Comparison of ENCODE assay signal across 8 cellular contexts in the genomic region with DNA sequence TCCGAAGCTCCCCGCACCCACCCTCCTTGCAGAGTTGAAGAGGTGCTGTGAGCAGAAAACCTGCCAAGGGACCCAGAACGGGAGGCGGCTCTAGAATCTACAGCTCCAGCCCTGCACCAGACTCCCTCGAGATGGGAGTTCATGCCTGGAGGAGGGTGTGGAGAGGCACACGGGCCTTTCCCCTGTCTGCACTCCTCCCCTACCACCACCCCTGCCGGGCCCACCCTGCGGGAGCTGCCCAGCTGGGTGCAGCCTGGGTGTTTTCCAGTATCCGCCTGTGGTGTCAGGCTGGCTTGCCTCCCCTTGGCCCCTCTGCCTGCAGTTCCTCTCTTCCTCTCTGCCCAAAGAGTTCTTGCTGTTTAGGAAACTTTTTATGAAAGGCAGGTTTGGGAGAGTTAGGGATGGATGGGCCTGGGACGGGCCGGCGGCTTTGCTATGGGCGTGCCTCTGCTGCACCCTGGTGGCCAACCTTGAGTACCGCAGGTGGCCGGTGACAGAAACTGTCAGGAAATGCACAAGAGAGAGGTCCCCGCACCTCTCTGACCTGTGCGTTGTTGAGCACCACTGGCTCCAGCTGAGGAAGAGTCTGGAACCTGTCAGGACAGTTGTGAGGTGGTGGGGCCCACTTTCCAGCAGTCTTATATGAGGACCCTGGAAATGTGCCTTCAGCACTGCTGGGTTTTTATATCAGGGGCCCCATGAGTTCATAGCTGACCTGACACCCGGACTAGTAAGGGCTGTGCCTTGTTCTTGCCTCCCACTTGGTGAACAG.
DNase-seq lines count a peak whose midpoint lies in the region; ATAC-seq and TF ChIP-seq lines count a peak whose summit lies in the region.

No MANE protein-coding gene starts in this region.

- H3K36me3 ChIP-seq in right atrium auricular region = peaks cover 43% of the 10 kb centered on the region

- peak overlapping the region; percentile 74 for H3K27ac Mint-ChIP-seq in T-helper 1 cell treated with Interleukin-12 subunit alpha and Interleukin-12 subunit beta and Interleukin-4 antibody, amounts not matched to agents 30 μg/mL and 1 μg/mL, for 36 hours

- ATAC-seq in sciatic nerve (peak; percentile 76), HG03442 (IDR thresholded peaks at IDR 0.05; ENCODE audit: unreplicated experiment) (no peak)

- H3K4me3 ChIP-seq in right atrium auricular region = no peak overlapping the region

- intact Hi-C loops in sciatic nerve (cut with DNase I) = loop anchor here (5.0 kb wide), 2 partner anchors 68 to 168 kb away; no protein-coding TSS in a partner anchor

- peaks cover 15% of the 10 kb centered on the region for H3K4me1 Mint-ChIP-seq in T-helper 1 cell treated with Interleukin-12 subunit alpha and Interleukin-12 subunit beta and Interleukin-4 antibody, amounts not matched to agents 30 μg/mL and 1 μg/mL, for 36 hours (ENCODE audit: low read depth)

- no peaks in the 10 kb centered on the region for H3K27me3 ChIP-seq in right atrium auricular region

- DNase-seq in DMS 273 (lab: John Stamatoyannopoulos, UW; ENCODE audit: unreplicated experiment) (peak; percentile 87), DMS 273 treated with DMSO at 0.1 percent for 48 hours (lab: John Stamatoyannopoulos, UW) (no peak), LHCN-M2 (ENCODE audit: low read depth) (peak; percentile 56), amniotic epithelial cell (ENCODE audit: low read depth) (peak; percentile 48), right atrium auricular region (ENCODE audit: low spot score) (peak; percentile 85), sciatic nerve (ENCODE audit: low spot score) (peak; percentile 89)

- H3K9me3 ChIP-seq in right atrium auricular region = no peaks in the 10 kb centered on the region

- H3K4me3 Mint-ChIP-seq in T-helper 1 cell treated with Interleukin-12 subunit alpha and Interleukin-12 subunit beta and Interleukin-4 antibody, amounts not matched to agents 30 μg/mL and 1 μg/mL, for 36 hours = no peak overlapping the region

- TF ChIP-seq CTCF in right atrium auricular region (IDR thresholded peaks at IDR 0.05) = peak; percentile 98 to 99

- no peaks in the 10 kb centered on the region for H3K27me3 Mint-ChIP-seq in T-helper 1 cell treated with Interleukin-12 subunit alpha and Interleukin-12 subunit beta and Interleukin-4 antibody, amounts not matched to agents 30 μg/mL and 1 μg/mL, for 36 hours (ENCODE audit: low read depth)

- H3K4me1 ChIP-seq in right atrium auricular region = peaks cover 0 to 23% of the 10 kb centered on the region in 2 donors

- no peaks in the 10 kb centered on the region for H3K9me3 Mint-ChIP-seq in T-helper 1 cell treated with Interleukin-12 subunit alpha and Interleukin-12 subunit beta and Interleukin-4 antibody, amounts not matched to agents 30 μg/mL and 1 μg/mL, for 36 hours

- H3K27ac ChIP-seq in right atrium auricular region = peak overlapping the region in 1 of 2 donors; percentile 7

- peaks cover 21% of the 10 kb centered on the region for H3K36me3 Mint-ChIP-seq in T-helper 1 cell treated with Interleukin-12 subunit alpha and Interleukin-12 subunit beta and Interleukin-4 antibody, amounts not matched to agents 30 μg/mL and 1 μg/mL, for 36 hours (ENCODE audit: low read depth)
